ENCODE assay signal across 1 cellular context in the genomic region with DNA sequence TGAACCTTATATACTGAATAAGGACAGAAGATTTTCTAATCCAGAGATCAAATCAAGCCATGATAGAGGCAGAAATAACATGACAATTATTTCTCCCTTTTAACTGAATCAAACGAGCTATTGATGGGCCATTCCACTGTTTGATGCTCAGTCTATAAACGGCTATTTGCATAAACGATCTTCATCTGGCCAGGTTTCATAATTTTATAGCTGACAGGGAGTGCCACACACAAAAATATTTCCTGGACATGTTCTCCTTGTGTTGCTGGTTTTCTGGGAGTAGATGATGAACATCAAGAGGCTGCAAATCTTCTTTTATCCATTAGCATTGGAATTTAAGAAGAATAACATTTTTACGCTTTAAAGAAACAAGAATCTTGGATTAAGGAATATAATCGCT.
TF ChIP-seq lines count a peak whose summit lies in the region.

No MANE protein-coding gene starts in this region.

TF ChIP-seq in K562, 482 proteins besides CTCF, POLR2A, EP300 and RAD21 (continued from another document):
- TF ChIP-seq, protein P1, sequence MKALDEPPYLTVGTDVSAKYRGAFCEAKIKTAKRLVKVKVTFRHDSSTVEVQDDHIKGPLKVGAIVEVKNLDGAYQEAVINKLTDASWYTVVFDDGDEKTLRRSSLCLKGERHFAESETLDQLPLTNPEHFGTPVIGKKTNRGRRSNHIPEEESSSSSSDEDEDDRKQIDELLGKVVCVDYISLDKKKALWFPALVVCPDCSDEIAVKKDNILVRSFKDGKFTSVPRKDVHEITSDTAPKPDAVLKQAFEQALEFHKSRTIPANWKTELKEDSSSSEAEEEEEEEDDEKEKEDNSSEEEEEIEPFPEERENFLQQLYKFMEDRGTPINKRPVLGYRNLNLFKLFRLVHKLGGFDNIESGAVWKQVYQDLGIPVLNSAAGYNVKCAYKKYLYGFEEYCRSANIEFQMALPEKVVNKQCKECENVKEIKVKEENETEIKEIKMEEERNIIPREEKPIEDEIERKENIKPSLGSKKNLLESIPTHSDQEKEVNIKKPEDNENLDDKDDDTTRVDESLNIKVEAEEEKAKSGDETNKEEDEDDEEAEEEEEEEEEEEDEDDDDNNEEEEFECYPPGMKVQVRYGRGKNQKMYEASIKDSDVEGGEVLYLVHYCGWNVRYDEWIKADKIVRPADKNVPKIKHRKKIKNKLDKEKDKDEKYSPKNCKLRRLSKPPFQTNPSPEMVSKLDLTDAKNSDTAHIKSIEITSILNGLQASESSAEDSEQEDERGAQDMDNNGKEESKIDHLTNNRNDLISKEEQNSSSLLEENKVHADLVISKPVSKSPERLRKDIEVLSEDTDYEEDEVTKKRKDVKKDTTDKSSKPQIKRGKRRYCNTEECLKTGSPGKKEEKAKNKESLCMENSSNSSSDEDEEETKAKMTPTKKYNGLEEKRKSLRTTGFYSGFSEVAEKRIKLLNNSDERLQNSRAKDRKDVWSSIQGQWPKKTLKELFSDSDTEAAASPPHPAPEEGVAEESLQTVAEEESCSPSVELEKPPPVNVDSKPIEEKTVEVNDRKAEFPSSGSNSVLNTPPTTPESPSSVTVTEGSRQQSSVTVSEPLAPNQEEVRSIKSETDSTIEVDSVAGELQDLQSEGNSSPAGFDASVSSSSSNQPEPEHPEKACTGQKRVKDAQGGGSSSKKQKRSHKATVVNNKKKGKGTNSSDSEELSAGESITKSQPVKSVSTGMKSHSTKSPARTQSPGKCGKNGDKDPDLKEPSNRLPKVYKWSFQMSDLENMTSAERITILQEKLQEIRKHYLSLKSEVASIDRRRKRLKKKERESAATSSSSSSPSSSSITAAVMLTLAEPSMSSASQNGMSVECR (CRISPR knock-in tag; IDR thresholded peaks at IDR 0.05), result no peak
- TF ChIP-seq TEAD2 (tag; IDR thresholded peaks at IDR 0.05), result no peak
- TF ChIP-seq ZNF696 (CRISPR knock-in tag; conservative IDR thresholded peaks at IDR 0.05), result no peak
- TF ChIP-seq, protein P2, sequence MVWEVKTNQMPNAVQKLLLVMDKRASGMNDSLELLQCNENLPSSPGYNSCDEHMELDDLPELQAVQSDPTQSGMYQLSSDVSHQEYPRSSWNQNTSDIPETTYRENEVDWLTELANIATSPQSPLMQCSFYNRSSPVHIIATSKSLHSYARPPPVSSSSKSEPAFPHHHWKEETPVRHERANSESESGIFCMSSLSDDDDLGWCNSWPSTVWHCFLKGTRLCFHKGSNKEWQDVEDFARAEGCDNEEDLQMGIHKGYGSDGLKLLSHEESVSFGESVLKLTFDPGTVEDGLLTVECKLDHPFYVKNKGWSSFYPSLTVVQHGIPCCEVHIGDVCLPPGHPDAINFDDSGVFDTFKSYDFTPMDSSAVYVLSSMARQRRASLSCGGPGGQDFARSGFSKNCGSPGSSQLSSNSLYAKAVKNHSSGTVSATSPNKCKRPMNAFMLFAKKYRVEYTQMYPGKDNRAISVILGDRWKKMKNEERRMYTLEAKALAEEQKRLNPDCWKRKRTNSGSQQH (CRISPR knock-in tag; IDR thresholded peaks at IDR 0.05), result no peak
- TF ChIP-seq CHD2 (IDR thresholded peaks at IDR 0.05; ENCODE audit: low read depth, low read length), result no peak
